In genomic region chr2:98572676-98573075, GRCh38 we compare ENCODE assay signal across 21 cellular contexts. TPM values are rescaled to one million over a fixed set of nuclear protein-coding genes. Genes with fewer than 3 reads are reported as not detected.
DNase-seq lines count a peak whose midpoint lies in the region; ATAC-seq and TF ChIP-seq lines count a peak whose summit lies in the region.
"Had no signal": no experiment of that assay in that cellular context is flagged by ENCODE, and none has a peak within 500 bp of the region (broad histone marks: within the 10 kb centered on the region; RNA-seq: fewer than 3 reads in every experiment).

No MANE protein-coding gene starts in this region.

- no peak for ATAC-seq in GM18520 (IDR thresholded peaks at IDR 0.05; ENCODE audit: unreplicated experiment)
- ATAC-seq in GM21381 (IDR thresholded peaks at IDR 0.05; ENCODE audit: unreplicated experiment) = no peak
- ATAC-seq: PC-3, SK-N-SH treated with all-trans-retinoic acid at 6 μM for 48 hours had no signal

- H3K27ac ChIP-seq in temporal lobe (ENCODE audit: low read depth, low read length) = peak overlapping the region; percentile 30
- H3K27ac ChIP-seq: GM23248, RWPE1 had no signal

- peak; percentile 16 for DNase-seq in M059J (ENCODE audit: low read depth)
- peak; percentile 33 to 34 for DNase-seq in cardiac fibroblast (ENCODE audit: low read depth in 2 of 2)
- DNase-seq in nucleus accumbens (lab: John Stamatoyannopoulos, UW) = peak in 31 of 56 donors; percentile 3 to 73 (median 27)
- DNase-seq in NCI-H187 (lab: John Stamatoyannopoulos, UW) = no peak
- DNase-seq: ACHN, AML-193, COR-L47, GDM1, GM23248, HCEC 1CT, KBM-7, NCI-H1694 treated with DMSO at 0.1 percent for 48 hours, NCI-H226, NCI-H524 treated with DMSO at 0.1 percent for 48 hours, PC-3, SIG-M5 had no signal

- no peak overlapping the region for H3K4me3 ChIP-seq in cardiac fibroblast (replicated peaks in 1 of 2; ENCODE audit: low read depth in 2 of 2, low read length in 2 of 2)
- H3K4me3 ChIP-seq: GM23248 had no signal

- no peak for TF ChIP-seq CTCF in cardiac fibroblast (IDR thresholded peaks at IDR 0.05; ENCODE audit: low read depth, low read length)

RNA-seq across cellular contexts. Expression of gene COA5, which starts 35.6 kb away (rescaled TPM):
- total RNA-seq in M059J (2014; rRNA removed; shearing (Covaris generic)) = 15.9 and 28.9 TPM in 2 replicates
- total RNA-seq in temporal lobe = 49.2 TPM

RNA-seq across cellular contexts. Expression of gene UNC50, which starts 35.7 kb away (rescaled TPM):
- total RNA-seq in M059J (2014; rRNA removed; shearing (Covaris generic)) = 63.3 and 67.5 TPM in 2 replicates
- total RNA-seq in temporal lobe = 32.5 TPM

Comparison
In these comparisons a context has a peak if more than half of its experiments do, and no peak if none do; other contexts are left out.
1. DNase-seq: peak in M059J (single experiment), cardiac fibroblast (2 of 2) and nucleus accumbens (31 of 56); none in NCI-H187 (0 of 2).